In the genomic region with DNA sequence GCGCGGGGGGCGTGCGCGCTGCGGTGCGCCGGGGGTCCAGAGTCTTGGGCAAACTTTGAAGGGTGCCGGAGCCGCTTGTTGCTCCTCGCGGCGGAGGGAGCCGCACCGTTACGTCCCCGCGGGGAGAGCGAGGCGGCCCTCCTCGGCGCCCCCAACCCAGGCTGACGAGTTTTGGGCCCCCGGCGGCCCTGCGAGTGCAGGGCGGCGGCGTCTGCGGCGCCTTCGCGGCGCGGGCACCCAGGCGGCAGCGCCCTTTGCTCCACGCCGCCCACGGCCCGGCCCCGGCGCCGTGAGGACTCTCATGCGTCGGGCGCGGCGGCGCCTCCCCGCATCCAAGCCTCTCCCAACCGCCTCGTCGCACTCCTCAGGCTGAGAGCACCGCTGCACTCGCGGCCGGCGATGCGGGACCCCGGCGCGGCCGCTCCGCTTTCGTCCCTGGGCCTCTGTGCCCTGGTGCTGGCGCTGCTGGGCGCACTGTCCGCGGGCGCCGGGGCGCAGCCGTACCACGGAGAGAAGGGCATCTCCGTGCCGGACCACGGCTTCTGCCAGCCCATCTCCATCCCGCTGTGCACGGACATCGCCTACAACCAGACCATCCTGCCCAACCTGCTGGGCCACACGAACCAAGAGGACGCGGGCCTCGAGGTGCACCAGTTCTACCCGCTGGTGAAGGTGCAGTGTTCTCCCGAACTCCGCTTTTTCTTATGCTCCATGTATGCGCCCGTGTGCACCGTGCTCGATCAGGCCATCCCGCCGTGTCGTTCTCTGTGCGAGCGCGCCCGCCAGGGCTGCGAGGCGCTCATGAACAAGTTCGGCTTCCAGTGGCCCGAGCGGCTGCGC, we compare ENCODE assay signal across 8 cellular contexts. TPM values are rescaled to one million over a fixed set of nuclear protein-coding genes. Genes with fewer than 3 reads are reported as not detected.
A peak's percentile ranks its signal among the peaks of the same experiment; 100 is the strongest.
DNase-seq lines count a peak whose midpoint lies in the region; ATAC-seq and TF ChIP-seq lines count a peak whose summit lies in the region.

No MANE protein-coding gene starts in this region.

- H3K79me2 ChIP-seq in KMS-11 (ENCODE audit: insufficient read depth, low read depth), result no peaks in the 10 kb centered on the region

- H3K9me3 Mint-ChIP-seq in activated CD8-positive, alpha-beta T cell treated with anti-CD3 and anti-CD28 coated beads for 36 hours, result no peaks in the 10 kb centered on the region
- no peaks in the 10 kb centered on the region for H3K9me3 Mint-ChIP-seq in natural killer cell treated with Interleukin-12 subunit alpha and Interleukin-12 subunit beta and Interleukin-15 and Interleukin-18, amount 100 ng/mL, for 72 hours

- DNase-seq in D341Med (ENCODE audit: low spot score) (peak; percentile 55), occipital lobe (lab: John Stamatoyannopoulos, UW) (no peak), NCI-H187 (lab: John Stamatoyannopoulos, UW) (no peak)
- peak; percentile 47 for DNase-seq in activated CD8-positive, alpha-beta T cell treated with anti-CD3 and anti-CD28 coated beads for 36 hours
- DNase-seq in natural killer cell treated with Interleukin-12 subunit alpha and Interleukin-12 subunit beta and Interleukin-15 and Interleukin-18, amount 100 ng/mL, for 72 hours (ENCODE audit: low spot score), result no peak

- peak overlapping the region; percentile 77 for H3K4me3 Mint-ChIP-seq in activated CD8-positive, alpha-beta T cell treated with anti-CD3 and anti-CD28 coated beads for 36 hours
- peak overlapping the region; percentile 88 for H3K4me3 Mint-ChIP-seq in natural killer cell treated with Interleukin-12 subunit alpha and Interleukin-12 subunit beta and Interleukin-15 and Interleukin-18, amount 100 ng/mL, for 72 hours

- POLR2A ChIA-PET in activated CD8-positive, alpha-beta T cell treated with anti-CD3 and anti-CD28 coated beads for 36 hours (lab: Charles Lee), result interaction anchor here (0.6 kb wide), 1 partner anchor 937 kb away, joined by 3 read pairs; no protein-coding TSS in a partner anchor

- peaks cover 6% of the 10 kb centered on the region for H3K4me1 Mint-ChIP-seq in activated CD8-positive, alpha-beta T cell treated with anti-CD3 and anti-CD28 coated beads for 36 hours (ENCODE audit: low read depth)
- H3K4me1 Mint-ChIP-seq in natural killer cell treated with Interleukin-12 subunit alpha and Interleukin-12 subunit beta and Interleukin-15 and Interleukin-18, amount 100 ng/mL, for 72 hours (ENCODE audit: low read depth in 2 of 2), result peaks cover 13 to 14% of the 10 kb centered on the region in 2 donors

- intact Hi-C loops in activated CD8-positive, alpha-beta T cell treated with anti-CD3 and anti-CD28 coated beads for 36 hours (cut with micrococcal nuclease), result no loop called here

- H3K27ac ChIP-seq in KMS-11, result peak overlapping the region; percentile 79

- H3K4me2 ChIP-seq in KMS-11, result peak overlapping the region; percentile 76

- H3K27me3 ChIP-seq in KMS-11 (ENCODE audit: insufficient read depth, low read depth), result no peaks in the 10 kb centered on the region

- peak overlapping the region; percentile 14 for H3K27ac Mint-ChIP-seq in activated CD8-positive, alpha-beta T cell treated with anti-CD3 and anti-CD28 coated beads for 36 hours
- no peak overlapping the region for H3K27ac Mint-ChIP-seq in natural killer cell treated with Interleukin-12 subunit alpha and Interleukin-12 subunit beta and Interleukin-15 and Interleukin-18, amount 100 ng/mL, for 72 hours

- CTCF ChIA-PET in activated CD8-positive, alpha-beta T cell treated with anti-CD3 and anti-CD28 coated beads for 36 hours (lab: Charles Lee), result interaction anchor here (0.8 kb wide), 1 partner anchor 30 kb away, joined by 3 read pairs; no protein-coding TSS in a partner anchor

- peaks cover 27% of the 10 kb centered on the region for H3K27me3 Mint-ChIP-seq in activated CD8-positive, alpha-beta T cell treated with anti-CD3 and anti-CD28 coated beads for 36 hours
- H3K27me3 Mint-ChIP-seq in natural killer cell treated with Interleukin-12 subunit alpha and Interleukin-12 subunit beta and Interleukin-15 and Interleukin-18, amount 100 ng/mL, for 72 hours, result peaks cover 26 to 31% of the 10 kb centered on the region in 2 donors

- H3K36me3 Mint-ChIP-seq in activated CD8-positive, alpha-beta T cell treated with anti-CD3 and anti-CD28 coated beads for 36 hours (ENCODE audit: low read depth), result no peaks in the 10 kb centered on the region
- H3K36me3 Mint-ChIP-seq in natural killer cell treated with Interleukin-12 subunit alpha and Interleukin-12 subunit beta and Interleukin-15 and Interleukin-18, amount 100 ng/mL, for 72 hours, result no peaks in the 10 kb centered on the region

- peaks cover 15% of the 10 kb centered on the region for H3K4me1 ChIP-seq in KMS-11 (ENCODE audit: low read depth, poor library complexity, severe bottlenecking)

- peak overlapping the region; percentile 69; the same call in 1 of the 2 replicates for H3K9ac ChIP-seq in KMS-11

- no peak for TF ChIP-seq CTCF in KMS-11 (conservative IDR thresholded peaks at IDR 0.05; ENCODE audit: low read depth, low read length)
- TF ChIP-seq CTCF in activated CD8-positive, alpha-beta T cell treated with anti-CD3 and anti-CD28 coated beads for 36 hours (IDR thresholded peaks at IDR 0.05), result no peak

- ATAC-seq in GM21528 (IDR thresholded peaks at IDR 0.05; ENCODE audit: low FRiP score, unreplicated experiment) (peak; percentile 23), esophagus mucosa (peak; percentile 30)
- peak; percentile 7 for ATAC-seq in activated CD8-positive, alpha-beta T cell treated with anti-CD3 and anti-CD28 coated beads for 36 hours
- no peak for ATAC-seq in natural killer cell treated with Interleukin-12 subunit alpha and Interleukin-12 subunit beta and Interleukin-15 and Interleukin-18, amount 100 ng/mL, for 72 hours

- peak overlapping the region; percentile 18 for H3K4me3 ChIP-seq in KMS-11 (IDR thresholded peaks at IDR 0.05; ENCODE audit: insufficient read depth, low read depth, low read length)

- no peaks in the 10 kb centered on the region for H3K36me3 ChIP-seq in KMS-11 (ENCODE audit: insufficient read depth)

- no peaks in the 10 kb centered on the region for H4K20me1 ChIP-seq in KMS-11 (ENCODE audit: insufficient read depth)

- H2AFZ ChIP-seq in KMS-11 (ENCODE audit: low read depth), result peak overlapping the region; percentile 78

RNA-seq across cellular contexts. Expression of a gene that starts 0.8 kb away (rescaled TPM):
- total RNA-seq in activated CD8-positive, alpha-beta T cell treated with anti-CD3 and anti-CD28 coated beads for 36 hours, result under 1 TPM; 0.65 to 0.70 TPM
- 3.0 TPM for total RNA-seq in esophagus mucosa
- 1 to 10 TPM in 1 of 2 donors, under 1 TPM in 1; 0.67 to 1.6 TPM for total RNA-seq in natural killer cell treated with Interleukin-12 subunit alpha and Interleukin-12 subunit beta and Interleukin-15 and Interleukin-18, amount 100 ng/mL, for 72 hours
- 7.0 TPM for total RNA-seq in occipital lobe

RNA-seq across cellular contexts. Expression of a gene that starts 38.6 kb away (rescaled TPM):
- not detected for total RNA-seq in activated CD8-positive, alpha-beta T cell treated with anti-CD3 and anti-CD28 coated beads for 36 hours
- total RNA-seq in esophagus mucosa, result not detected
- total RNA-seq in natural killer cell treated with Interleukin-12 subunit alpha and Interleukin-12 subunit beta and Interleukin-15 and Interleukin-18, amount 100 ng/mL, for 72 hours, result not detected
- 0.47 TPM for total RNA-seq in occipital lobe

Comparison
In these comparisons a context has a peak if more than half of its experiments do, and no peak if none do; other contexts are left out.
1. DNase-seq: peak in D341Med (single experiment) and activated CD8-positive, alpha-beta T cell treated with anti-CD3 and anti-CD28 coated beads for 36 hours (single experiment); none in natural killer cell treated with Interleukin-12 subunit alpha and Interleukin-12 subunit beta and Interleukin-15 and Interleukin-18, amount 100 ng/mL, for 72 hours (single experiment), occipital lobe (single experiment) and NCI-H187 (0 of 2).
2. ATAC-seq: peak in GM21528 (single experiment), activated CD8-positive, alpha-beta T cell treated with anti-CD3 and anti-CD28 coated beads for 36 hours (single experiment) and esophagus mucosa (single experiment); none in natural killer cell treated with Interleukin-12 subunit alpha and Interleukin-12 subunit beta and Interleukin-15 and Interleukin-18, amount 100 ng/mL, for 72 hours (0 of 2).